11 cellular contexts compared by ENCODE assay signal in the genomic region with DNA sequence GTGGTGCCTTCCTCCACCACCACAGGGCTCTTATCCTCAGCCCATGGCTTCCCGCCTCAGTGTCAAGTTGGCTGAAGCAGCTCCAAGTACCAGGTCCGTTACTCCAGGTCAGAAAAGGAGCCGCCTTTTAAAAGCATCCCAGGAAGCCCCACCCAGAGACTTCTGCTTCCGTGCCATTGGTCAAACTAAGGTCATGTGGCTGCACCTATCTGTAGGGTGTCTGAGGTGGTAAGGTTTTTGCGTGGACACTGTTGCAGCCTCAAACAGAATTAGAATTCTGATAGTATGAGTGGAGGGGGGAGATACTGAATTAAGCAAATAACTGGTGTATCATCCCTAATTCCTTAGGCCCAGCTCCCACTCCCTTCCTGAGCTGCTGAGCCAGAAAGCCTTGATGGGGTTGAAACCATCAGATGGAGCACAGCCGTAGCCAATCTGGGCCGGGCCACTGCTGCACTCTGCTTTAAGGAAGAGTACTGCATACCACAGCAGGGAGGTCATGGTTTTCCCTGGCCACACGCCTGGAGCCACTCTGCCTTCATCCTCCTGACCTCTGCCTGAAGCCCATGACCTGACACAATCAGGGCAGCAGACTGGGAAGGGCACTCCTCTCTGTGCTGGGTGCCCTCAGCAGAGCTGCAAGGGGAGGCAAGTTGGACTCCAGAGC. TPM values are rescaled to one million over a fixed set of nuclear protein-coding genes. Genes with fewer than 3 reads are reported as not detected.
DNase-seq lines count a peak whose midpoint lies in the region; ATAC-seq and TF ChIP-seq lines count a peak whose summit lies in the region.
"Had no signal": no experiment of that assay in that cellular context is flagged by ENCODE, and none has a peak within 500 bp of the region (broad histone marks: within the 10 kb centered on the region; RNA-seq: fewer than 3 reads in every experiment).

No MANE protein-coding gene starts in this region.

- in situ Hi-C loops in ACHN (cut with HindIII; ENCODE audit: low pct_ligation_motif_present, low pct_unique_long_range_greater_than_20kb, low sequenced_read_pairs), result no loop called here

- no peak overlapping the region for H3K27ac Mint-ChIP-seq in effector memory CD8-positive, alpha-beta T cell
- H3K27ac Mint-ChIP-seq: activated CD4-positive, alpha-beta T cell treated with anti-CD3 and anti-CD28 coated beads, Interleukin-2, amount 10 ng/mL, durations not matched to agents 7 days and 5 days; memory B cell had no signal

- no peaks in the 10 kb centered on the region for H3K4me1 ChIP-seq in mucosa of descending colon (ENCODE audit: low read depth)

- H3K27me3 Mint-ChIP-seq in effector memory CD8-positive, alpha-beta T cell, result peaks cover 0 to 16% of the 10 kb centered on the region in 2 donors
- H3K27me3 Mint-ChIP-seq: activated CD4-positive, alpha-beta T cell treated with anti-CD3 and anti-CD28 coated beads, Interleukin-2, amount 10 ng/mL, durations not matched to agents 7 days and 5 days had no signal

- DNase-seq in ACHN, result peak; percentile 65
- DNase-seq in MG63, result peak; percentile 97
- DNase-seq in fibroblast of gingiva (ENCODE audit: low read depth), result peak; percentile 80
- peak; percentile 53 to 72 (median 54) for DNase-seq in mucosa of descending colon
- DNase-seq in NCI-H345 treated with DMSO at 0.1 percent for 48 hours (lab: John Stamatoyannopoulos, UW; ENCODE audit: unreplicated experiment), result no peak
- DNase-seq in activated effector memory CD4-positive, alpha-beta T cell treated with anti-CD3 and anti-CD28 coated beads, Interleukin-2, amount 50 U/mL, for 16 hours, result no peak
- no peak for DNase-seq in effector memory CD8-positive, alpha-beta T cell
- no peak for DNase-seq in NCI-H774 (lab: John Stamatoyannopoulos, UW)
- DNase-seq: activated CD4-positive, alpha-beta T cell treated with anti-CD3 and anti-CD28 coated beads, Interleukin-2, amount 10 ng/mL, durations not matched to agents 7 days and 5 days; MM.1S had no signal

- no peak for TF ChIP-seq CTCF in mucosa of descending colon (IDR thresholded peaks at IDR 0.05)

- H3K4me3 ChIP-seq in MG63 (no peak overlapping the region), mucosa of descending colon (no peak overlapping the region)

- no peaks in the 10 kb centered on the region for H3K27me3 ChIP-seq in MG63

- no peak overlapping the region for H3K4me3 Mint-ChIP-seq in effector memory CD8-positive, alpha-beta T cell
- H3K4me3 Mint-ChIP-seq: activated CD4-positive, alpha-beta T cell treated with anti-CD3 and anti-CD28 coated beads, Interleukin-2, amount 10 ng/mL, durations not matched to agents 7 days and 5 days; memory B cell had no signal

- no peaks in the 10 kb centered on the region for H3K9me3 ChIP-seq in MG63
- no peaks in the 10 kb centered on the region for H3K9me3 ChIP-seq in mucosa of descending colon

- peak; percentile 69 for ATAC-seq in mucosa of descending colon
- no peak for ATAC-seq in effector memory CD8-positive, alpha-beta T cell (replicated peaks)

- no peaks in the 10 kb centered on the region for H3K4me1 Mint-ChIP-seq in effector memory CD8-positive, alpha-beta T cell (ENCODE audit: low read depth in 2 of 2)
- H3K4me1 Mint-ChIP-seq: activated CD4-positive, alpha-beta T cell treated with anti-CD3 and anti-CD28 coated beads, Interleukin-2, amount 10 ng/mL, durations not matched to agents 7 days and 5 days had no signal

- intact Hi-C loops in mucosa of descending colon (cut with DNase I, micrococcal nuclease), result no loop called here

- H3K36me3 ChIP-seq in MG63 (no peaks in the 10 kb centered on the region), mucosa of descending colon (ENCODE audit: low read depth) (no peaks in the 10 kb centered on the region)

- H3K9me3 Mint-ChIP-seq in effector memory CD8-positive, alpha-beta T cell, result no peaks in the 10 kb centered on the region
- H3K9me3 Mint-ChIP-seq: activated CD4-positive, alpha-beta T cell treated with anti-CD3 and anti-CD28 coated beads, Interleukin-2, amount 10 ng/mL, durations not matched to agents 7 days and 5 days; memory B cell had no signal

- H3K36me3 Mint-ChIP-seq in effector memory CD8-positive, alpha-beta T cell (ENCODE audit: insufficient read depth), result no peaks in the 10 kb centered on the region
- H3K36me3 Mint-ChIP-seq: memory B cell had no signal

RNA-seq across cellular contexts. Expression of a gene that starts 8.4 kb away (rescaled TPM):
- total RNA-seq in MG63 (2014; rRNA removed; shearing (Covaris generic); ENCODE audit: low replicate concordance), result not detected in 2 replicates
- not detected for total RNA-seq in mucosa of descending colon
- total RNA-seq: activated CD4-positive, alpha-beta T cell treated with anti-CD3 and anti-CD28 coated beads, Interleukin-2, amount 10 ng/mL, durations not matched to agents 7 days and 5 days had no signal

RNA-seq across cellular contexts. Expression of a gene that starts 54.5 kb away (rescaled TPM):
- total RNA-seq in MG63 (2014; rRNA removed; shearing (Covaris generic); ENCODE audit: low replicate concordance), result 51.0 and 58.1 TPM in 2 replicates
- total RNA-seq in mucosa of descending colon, result 100 to 1,000 TPM in 1 of 3 donors, 10 to 100 TPM in 1, 1 to 10 TPM in 1; 9.6 to 103 (median 26.8) TPM

RNA-seq across cellular contexts. Expression of a gene that starts 54.6 kb away (rescaled TPM):
- total RNA-seq in MG63 (2014; rRNA removed; shearing (Covaris generic); ENCODE audit: low replicate concordance), result 9.1 and 27.7 TPM in 2 replicates
- total RNA-seq in mucosa of descending colon, result 1 to 10 TPM; 1.4 to 6.4 (median 3.7) TPM

Comparison
In these comparisons a context has a peak if more than half of its experiments do, and no peak if none do; other contexts are left out.
1. DNase-seq: peak in ACHN (single experiment), MG63 (single experiment), fibroblast of gingiva (single experiment) and mucosa of descending colon (3 of 3); none in NCI-H345 treated with DMSO at 0.1 percent for 48 hours (single experiment), activated effector memory CD4-positive, alpha-beta T cell treated with anti-CD3 and anti-CD28 coated beads, Interleukin-2, amount 50 U/mL, for 16 hours (single experiment), effector memory CD8-positive, alpha-beta T cell (0 of 3) and NCI-H774 (single experiment).